8 cellular contexts compared by ENCODE assay signal in the genomic region with DNA sequence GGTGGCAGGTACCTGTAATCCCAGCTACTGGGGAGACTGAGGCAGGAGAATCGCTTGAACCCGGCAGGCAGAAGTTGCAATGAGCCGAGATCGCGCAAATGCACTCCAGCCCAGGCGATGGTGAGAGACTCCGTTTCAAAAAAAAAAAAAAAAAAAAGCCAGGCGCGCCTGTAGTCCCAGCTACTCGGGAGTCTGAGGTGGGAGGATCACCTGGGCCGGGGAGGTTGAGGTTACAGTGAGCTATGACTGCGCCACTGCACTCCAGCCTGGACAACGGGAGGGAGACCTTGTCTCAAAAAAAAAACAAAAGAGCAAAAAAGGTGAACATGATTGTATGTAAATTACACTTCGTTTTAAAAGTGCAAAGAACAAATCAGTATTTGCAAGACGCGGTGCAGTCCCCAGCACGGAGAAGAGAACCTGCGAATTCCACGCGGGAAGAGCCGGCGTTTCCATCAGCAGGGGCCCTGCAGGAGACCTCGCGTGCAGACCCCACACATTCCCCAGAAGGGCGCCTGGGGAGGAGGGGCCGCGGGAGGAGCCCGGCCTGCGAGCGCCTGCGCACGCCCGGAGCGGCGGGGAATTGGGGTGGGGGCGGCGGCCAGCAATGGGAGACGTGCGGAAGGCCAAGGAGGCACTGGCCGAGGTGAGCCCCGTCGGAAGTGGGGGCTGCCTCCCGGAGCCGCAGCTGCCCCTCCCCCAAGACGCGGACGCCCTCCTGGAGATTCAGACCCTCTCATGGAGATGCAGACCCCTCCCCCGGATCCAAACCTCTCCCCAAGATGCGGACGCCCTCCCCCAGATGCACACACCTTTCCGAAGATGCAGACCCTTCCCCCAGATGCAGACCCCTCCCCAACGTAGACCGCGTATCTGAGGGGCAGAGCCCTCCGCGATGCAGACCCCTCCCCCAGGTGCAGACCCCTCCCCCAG. TPM values are rescaled to one million over a fixed set of nuclear protein-coding genes. Genes with fewer than 3 reads are reported as not detected.
DNase-seq lines count a peak whose midpoint lies in the region; ATAC-seq and TF ChIP-seq lines count a peak whose summit lies in the region.

No MANE protein-coding gene starts in this region.

- H3K27me3 ChIP-seq in CD8-positive, alpha-beta T cell (ENCODE audit: insufficient read depth, low read length), result no peaks in the 10 kb centered on the region
- H3K27me3 ChIP-seq in fibroblast of lung (ENCODE audit: control insufficient read depth, insufficient read depth, low read length), result no peaks in the 10 kb centered on the region
- no peaks in the 10 kb centered on the region for H3K27me3 ChIP-seq in ovary

- TF ChIP-seq RAD21 in Ishikawa (IDR thresholded peaks at IDR 0.05; ENCODE audit: low read depth), result no peak

- H3K36me3 Mint-ChIP-seq in CD8-positive, alpha-beta T cell, result peaks cover 10% of the 10 kb centered on the region
- peaks cover 12% of the 10 kb centered on the region; the same call in 1 of the 2 replicates for H3K36me3 Mint-ChIP-seq in WTC11

- TF ChIP-seq POLR2A in ovary (IDR thresholded peaks at IDR 0.05), result no peak

- TF ChIP-seq CTCF in CD8-positive, alpha-beta T cell (IDR thresholded peaks at IDR 0.05), result no peak
- TF ChIP-seq CTCF in WTC11 (IDR thresholded peaks at IDR 0.05), result no peak
- TF ChIP-seq CTCF in fibroblast of lung (conservative IDR thresholded peaks at IDR 0.05 in 1 of 2, IDR thresholded peaks at IDR 0.05 in 1 of 2; ENCODE audit: low read depth in 1 of 2, low read length in 2 of 2), result no peak
- TF ChIP-seq CTCF in ovary (IDR thresholded peaks at IDR 0.05), result no peak

- H2AFZ ChIP-seq in fibroblast of lung (ENCODE audit: low read length), result no peak overlapping the region

- H4K20me1 ChIP-seq in fibroblast of lung (ENCODE audit: control insufficient read depth, extremely low read depth, insufficient read depth, low read length), result peaks cover 2% of the 10 kb centered on the region

- CTCF ChIA-PET in CD8-positive, alpha-beta T cell (lab: Charles Lee), result no interaction called here
- CTCF ChIA-PET in WTC11 (lab: Charles Lee), result interaction anchor here (0.5 to 2.4 kb wide), 8 partner anchors 21 to 272 kb away, joined by 3 to 10 read pairs (median 4); no protein-coding TSS in a partner anchor

- no peak overlapping the region for H3K27ac ChIP-seq in CD8-positive, alpha-beta T cell (ENCODE audit: low read depth, low read length)
- H3K27ac ChIP-seq in fibroblast of lung (ENCODE audit: insufficient read depth, low read length), result no peak overlapping the region
- H3K27ac ChIP-seq in ovary, result peak overlapping the region; percentile 55 to 75

- H3K27ac Mint-ChIP-seq in CD8-positive, alpha-beta T cell, result peak overlapping the region; percentile 28
- peak overlapping the region; percentile 99 for H3K27ac Mint-ChIP-seq in WTC11

- no peak for ATAC-seq in CD8-positive, alpha-beta T cell
- peak; percentile 54 for ATAC-seq in WTC11

- peaks cover 34% of the 10 kb centered on the region for H3K4me1 ChIP-seq in CD8-positive, alpha-beta T cell (ENCODE audit: insufficient read depth, low read length)
- H3K4me1 ChIP-seq in fibroblast of lung (ENCODE audit: control insufficient read depth, extremely low read depth, insufficient read depth, low read length) (peaks cover 18% of the 10 kb centered on the region), ovary (ENCODE audit: insufficient read depth) (peaks cover 13% of the 10 kb centered on the region)

- 14 to 18% (median 17%) methylated on average over 50 to 56 of the region's 56 CpGs for WGBS in ovary, 3 donors

- intact Hi-C loops in CD8-positive, alpha-beta T cell (cut with DNase I, micrococcal nuclease), result loop anchor here (1.0 to 5.0 kb wide), 4 partner anchors 61 to 233 kb away; partner anchors contain the start of genes GET4 (in 2 of the 2) and COX19 (in 1 of the 2)
- intact Hi-C loops in ovary (cut with DNase I), result no loop called here

- peak overlapping the region; percentile 80 for H3K4me3 Mint-ChIP-seq in CD8-positive, alpha-beta T cell
- H3K4me3 Mint-ChIP-seq in WTC11, result peak overlapping the region; percentile 87

- peak overlapping the region; percentile 21 for H3K9ac ChIP-seq in fibroblast of lung (ENCODE audit: insufficient read depth, low read length)

- peaks cover 38% of the 10 kb centered on the region for H3K79me2 ChIP-seq in fibroblast of lung (ENCODE audit: control insufficient read depth, insufficient read depth, low read length)

- H3K36me3 ChIP-seq in CD8-positive, alpha-beta T cell (ENCODE audit: insufficient read depth, low read length), result no peaks in the 10 kb centered on the region
- H3K36me3 ChIP-seq in fibroblast of lung (ENCODE audit: control insufficient read depth, insufficient read depth, low read length) (no peaks in the 10 kb centered on the region), ovary (no peaks in the 10 kb centered on the region)

- no peaks in the 10 kb centered on the region for H3K9me3 ChIP-seq in CD8-positive, alpha-beta T cell (ENCODE audit: low read length)
- no peaks in the 10 kb centered on the region for H3K9me3 ChIP-seq in fibroblast of lung (ENCODE audit: control insufficient read depth, insufficient read depth, low read depth, low read length)
- no peaks in the 10 kb centered on the region for H3K9me3 ChIP-seq in ovary

- peaks cover 2% of the 10 kb centered on the region for H3K27me3 Mint-ChIP-seq in CD8-positive, alpha-beta T cell (ENCODE audit: low read depth)
- no peaks in the 10 kb centered on the region for H3K27me3 Mint-ChIP-seq in WTC11 (ENCODE audit: low read depth)

- POLR2A ChIA-PET in CD8-positive, alpha-beta T cell (lab: Charles Lee), result interaction anchor here (0.9 to 1.7 kb wide), 3 partner anchors 16 to 197 kb away, joined by 3 to 7 read pairs (median 4); partner anchors contain the start of genes GET4 and SUN1
- POLR2A ChIA-PET in WTC11 (lab: Charles Lee), result interaction anchor here (0.5 to 1.5 kb wide), 3 partner anchors 28 to 366 kb away, joined by 3 to 6 read pairs (median 5); no protein-coding TSS in a partner anchor

- DNase-seq in CD8-positive, alpha-beta T cell, result no peak
- DNase-seq in WTC11 (ENCODE audit: low spot score) (peak; percentile 91), fibroblast of lung (ENCODE audit: low read depth in 2 of 2) (peak in 1 of 2 donors; percentile 32), ovary (peak; percentile 46 to 75 (median 72)), UCSD-AML1 (lab: John Stamatoyannopoulos, UW; ENCODE audit: unreplicated experiment) (no peak), SIG-M5 treated with dmso at 0.1 percent for 504 hours (lab: John Stamatoyannopoulos, UW; ENCODE audit: unreplicated experiment) (no peak), Ammon's horn (ENCODE audit: low spot score) (no peak)

- no peak for TF ChIP-seq EP300 in Ishikawa (IDR thresholded peaks at IDR 0.05; ENCODE audit: borderline replicate concordance)
- no peak for TF ChIP-seq EP300 in ovary (IDR thresholded peaks at IDR 0.05)

- H3K4me1 Mint-ChIP-seq in CD8-positive, alpha-beta T cell (ENCODE audit: low read depth), result peaks cover 48% of the 10 kb centered on the region
- peaks cover 49% of the 10 kb centered on the region for H3K4me1 Mint-ChIP-seq in WTC11

- peak overlapping the region; percentile 71 for H3K4me2 ChIP-seq in fibroblast of lung (ENCODE audit: extremely low read depth, insufficient read depth, low read length)

- H3K9me3 Mint-ChIP-seq in CD8-positive, alpha-beta T cell, result no peaks in the 10 kb centered on the region
- no peaks in the 10 kb centered on the region; the same call in 1 of the 2 replicates for H3K9me3 Mint-ChIP-seq in WTC11

- H3K4me3 ChIP-seq in CD8-positive, alpha-beta T cell (ENCODE audit: low read depth, low read length), result peak overlapping the region; percentile 53
- peak overlapping the region; percentile 15 to 57 (median 40) for H3K4me3 ChIP-seq in fibroblast of lung (replicated peaks in 1 of 4; ENCODE audit: control extremely low read depth in 1 of 4, insufficient read depth in 1 of 4, low read depth in 3 of 4, low read length in 4 of 4)
- H3K4me3 ChIP-seq in ovary, result peak overlapping the region; percentile 53

TF ChIP-seq in Ishikawa, 13 proteins besides CTCF, POLR2A, EP300 and RAD21:
- no peak for TF ChIP-seq FOXM1 (IDR thresholded peaks at IDR 0.05; ENCODE audit: borderline replicate concordance, low read depth)
- TF ChIP-seq EGR1 (IDR thresholded peaks at IDR 0.05), result no peak
- TF ChIP-seq ZBTB7A (IDR thresholded peaks at IDR 0.05; ENCODE audit: low read depth), result peak; percentile 100
- TF ChIP-seq MAX (IDR thresholded peaks at IDR 0.05), result peak; percentile 13; the same call in 1 of the 2 replicates
- TF ChIP-seq TEAD4 (IDR thresholded peaks at IDR 0.05), result peak; percentile 5; the same call in 1 of the 2 replicates

TF ChIP-seq in WTC11, 78 proteins besides CTCF, POLR2A, EP300 and RAD21 (continues in another document):
- 0 out of 2 replicates have a peak, but pooled peaks have one; percentile 19 for TF ChIP-seq ZBTB43 (CRISPR knock-in tag; IDR thresholded peaks at IDR 0.05)
- TF ChIP-seq, protein P1, sequence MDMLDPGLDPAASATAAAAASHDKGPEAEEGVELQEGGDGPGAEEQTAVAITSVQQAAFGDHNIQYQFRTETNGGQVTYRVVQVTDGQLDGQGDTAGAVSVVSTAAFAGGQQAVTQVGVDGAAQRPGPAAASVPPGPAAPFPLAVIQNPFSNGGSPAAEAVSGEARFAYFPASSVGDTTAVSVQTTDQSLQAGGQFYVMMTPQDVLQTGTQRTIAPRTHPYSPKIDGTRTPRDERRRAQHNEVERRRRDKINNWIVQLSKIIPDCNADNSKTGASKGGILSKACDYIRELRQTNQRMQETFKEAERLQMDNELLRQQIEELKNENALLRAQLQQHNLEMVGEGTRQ (CRISPR knock-in tag; IDR thresholded peaks at IDR 0.05), result no peak

RNA-seq across cellular contexts. Expression of gene SUN1, which starts 16.7 kb away (rescaled TPM):
- 10 to 100 TPM; 64.0 to 69.2 TPM for total RNA-seq in CD8-positive, alpha-beta T cell
- total RNA-seq in WTC11 (2021) (149 to 158 TPM (median 156 TPM) in 3 replicates), fibroblast of lung (92.7 and 185 TPM in 2 replicates), ovary (100 to 1,000 TPM; 140 to 196 (median 154) TPM)
- polyA plus RNA-seq in fibroblast of lung (157 and 220 TPM in 2 replicates), ovary (100 to 1,000 TPM; 100 to 135 TPM)
- 88.9 and 139 TPM in 2 replicates for polyA plus RNA-seq in fibroblast of lung (2012)
- polyA minus RNA-seq in fibroblast of lung (ENCODE audit: low replicate concordance), result 247 and 378 TPM in 2 replicates

Comparison
In these comparisons a context has a peak if more than half of its experiments do, and no peak if none do; other contexts are left out.
1. DNase-seq: peak in WTC11 (single experiment) and ovary (5 of 5); none in CD8-positive, alpha-beta T cell (0 of 7), UCSD-AML1 (single experiment), SIG-M5 treated with dmso at 0.1 percent for 504 hours (single experiment) and Ammon's horn (single experiment).
2. H3K27ac ChIP-seq: peak in ovary (2 of 2); none in CD8-positive, alpha-beta T cell (single experiment) and fibroblast of lung (single experiment).
3. intact Hi-C loops: an anchor here in CD8-positive, alpha-beta T cell (1.0 to 5.0 kb wide); none called in ovary.
4. Peak in every context shown above with its lines, with median percentiles within 50 percentile points of each other: H3K4me3 ChIP-seq.